Comparison of ENCODE assay signal across 9 cellular contexts in genomic region chr21:42496839-42497202, GRCh38. TPM values are rescaled to one million over a fixed set of nuclear protein-coding genes. Genes with fewer than 3 reads are reported as not detected.
A peak's percentile ranks its signal among the peaks of the same experiment; 100 is the strongest.
DNase-seq lines count a peak whose midpoint lies in the region; ATAC-seq and TF ChIP-seq lines count a peak whose summit lies in the region.
"Had no signal": no experiment of that assay in that cellular context is flagged by ENCODE, and none has a peak within 500 bp of the region (broad histone marks: within the 10 kb centered on the region; RNA-seq: fewer than 3 reads in every experiment).

No MANE protein-coding gene starts in this region.

- H3K4me3 Mint-ChIP-seq in endothelial cell (ENCODE audit: unreplicated experiment) (peak overlapping the region; percentile 90), neural crest cell (peak overlapping the region; percentile 82)

- H4K20me1 ChIP-seq in OCI-LY1 (ENCODE audit: insufficient read depth, low read length), result no peaks in the 10 kb centered on the region

- TF ChIP-seq CTCF in GM12875 (IDR thresholded peaks at IDR 0.05; ENCODE audit: borderline replicate concordance, insufficient read depth, low read depth, low read length), result no peak
- TF ChIP-seq CTCF in OCI-LY1 (IDR thresholded peaks at IDR 0.05; ENCODE audit: low read length), result no peak
- no peak for TF ChIP-seq CTCF in endothelial cell (IDR thresholded peaks at IDR 0.05; ENCODE audit: unreplicated experiment)
- TF ChIP-seq CTCF in neural crest cell (conservative IDR thresholded peaks at IDR 0.05), result no peak
- TF ChIP-seq CTCF in GM10266 (IDR thresholded peaks at IDR 0.05; ENCODE audit: control insufficient read depth, insufficient read depth, low read depth, missing control alignments), result no peak

- no peaks in the 10 kb centered on the region for H3K9me3 Mint-ChIP-seq in endothelial cell (ENCODE audit: unreplicated experiment)
- no peaks in the 10 kb centered on the region for H3K9me3 Mint-ChIP-seq in neural crest cell

- H3F3A ChIP-seq in OCI-LY1 (ENCODE audit: insufficient read depth, low read length), result no peaks in the 10 kb centered on the region

- H3K27ac ChIP-seq in OCI-LY1 (ENCODE audit: low read depth, low read length, poor library complexity, severe bottlenecking), result no peak overlapping the region

- ATAC-seq in HG03342 (IDR thresholded peaks at IDR 0.05; ENCODE audit: unreplicated experiment), result no peak

- no peaks in the 10 kb centered on the region for H3K36me3 ChIP-seq in OCI-LY1 (ENCODE audit: insufficient read depth, low read length)

- H3K4me2 ChIP-seq in OCI-LY1 (ENCODE audit: low read length), result peak overlapping the region; percentile 95

- no peaks in the 10 kb centered on the region for H3K9me3 ChIP-seq in OCI-LY1 (ENCODE audit: low read length)

- H3K9me2 ChIP-seq in OCI-LY1 (ENCODE audit: low read depth, low read length), result no peaks in the 10 kb centered on the region

- DNase-seq in endothelial cell (ENCODE audit: low spot score) (no peak), neural crest cell (ENCODE audit: low read depth, low spot score) (no peak), NCI-H774 (lab: John Stamatoyannopoulos, UW) (no peak), GM10266 (ENCODE audit: extremely low spot score) (no peak), NCI-H1436 treated with DMSO at 0.1 percent for 48 hours (lab: John Stamatoyannopoulos, UW) (no peak)

- H3K27me3 Mint-ChIP-seq in endothelial cell (ENCODE audit: unreplicated experiment) (peaks cover 6% of the 10 kb centered on the region), neural crest cell (ENCODE audit: low read depth) (peaks cover 7% of the 10 kb centered on the region)

- peaks cover 16% of the 10 kb centered on the region for H3K4me1 ChIP-seq in OCI-LY1 (ENCODE audit: insufficient read depth, low read length, severe bottlenecking)

- peaks cover 13% of the 10 kb centered on the region; the same call in 1 of the 2 replicates for H3K27me3 ChIP-seq in OCI-LY1 (ENCODE audit: insufficient read depth, low read length)

- no peaks in the 10 kb centered on the region for H3K79me2 ChIP-seq in OCI-LY1 (ENCODE audit: insufficient read depth, low read length)

- H3K4me1 Mint-ChIP-seq in endothelial cell (ENCODE audit: unreplicated experiment) (peaks cover 26% of the 10 kb centered on the region), neural crest cell (peaks cover 26% of the 10 kb centered on the region)

- H3K36me3 Mint-ChIP-seq in endothelial cell (ENCODE audit: low read depth, unreplicated experiment) (peaks cover 4% of the 10 kb centered on the region), neural crest cell (ENCODE audit: low read depth) (no peaks in the 10 kb centered on the region)

- peak overlapping the region; percentile 65 for H3K27ac Mint-ChIP-seq in endothelial cell (ENCODE audit: unreplicated experiment)
- H3K27ac Mint-ChIP-seq in neural crest cell (ENCODE audit: unreplicated experiment), result peak overlapping the region; percentile 95

- H2AFZ ChIP-seq in OCI-LY1 (ENCODE audit: low read length), result no peak overlapping the region

- H3K4me3 ChIP-seq in GM12875 (ENCODE audit: low read depth, low read length) (peak overlapping the region; percentile 71), OCI-LY1 (ENCODE audit: low read depth, low read length, poor library complexity, severe bottlenecking) (peak overlapping the region; percentile 77)

- peak overlapping the region; percentile 76 for H3K9ac ChIP-seq in OCI-LY1 (ENCODE audit: low read length)

RNA-seq across cellular contexts. Expression of gene RSPH1, which starts 0.8 kb away (rescaled TPM):
- total RNA-seq in endothelial cell (ENCODE audit: unreplicated experiment) (0.82 TPM), neural crest cell (0.65 and 1.0 TPM in 2 replicates)
- total RNA-seq: T-helper 2 cell treated with Interferon-gamma antibody and Interleukin-4, amounts not matched to agents 100 ng/mL and 5 ng/mL, for 36 hours had no signal

RNA-seq across cellular contexts. Expression of gene SLC37A1, which starts 16.8 kb away (rescaled TPM):
- total RNA-seq in endothelial cell (ENCODE audit: unreplicated experiment) (12.3 TPM), neural crest cell (9.1 and 9.9 TPM in 2 replicates)
